ENCODE assay signal across 15 cellular contexts in the genomic region with DNA sequence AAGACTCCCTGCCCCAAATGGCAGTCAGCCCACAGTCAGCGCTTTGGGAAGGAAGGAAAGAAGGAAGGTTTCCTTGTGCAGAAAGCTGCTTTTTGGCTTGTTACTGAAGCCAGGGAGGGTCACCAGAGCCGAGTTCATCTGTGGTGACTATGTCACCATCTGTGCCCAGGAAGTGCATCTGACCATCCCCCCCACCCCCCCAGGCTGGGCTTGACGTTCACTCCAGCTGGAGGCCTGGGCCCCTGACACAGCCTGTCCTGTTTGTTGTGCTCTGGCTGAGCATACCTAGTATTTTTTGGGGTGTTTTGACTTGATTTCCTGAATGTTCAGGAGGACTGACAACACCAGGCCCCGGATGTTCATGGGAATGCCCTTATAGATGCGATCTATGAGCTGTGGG. TPM values are rescaled to one million over a fixed set of nuclear protein-coding genes. Genes with fewer than 3 reads are reported as not detected.
"Had no signal": no experiment of that assay in that cellular context is flagged by ENCODE, and none has a peak within 500 bp of the region (broad histone marks: within the 10 kb centered on the region; RNA-seq: fewer than 3 reads in every experiment).

No MANE protein-coding gene starts in this region.

RNA-seq across cellular contexts. Expression of a gene that starts 31.6 kb away (rescaled TPM):
- total RNA-seq: activated B cell treated with CpG ODN at 0.5 μM for 24 hours; activated CD4-positive, alpha-beta memory T cell treated with anti-CD3 and anti-CD28 coated beads for 36 hours; activated CD4-positive, alpha-beta memory T cell treated with anti-CD3 and anti-CD28 coated beads, Interleukin-2, amount 10 ng/mL, durations not matched to agents 7 days and 5 days; activated CD4-positive, alpha-beta T cell treated with anti-CD3 and anti-CD28 coated beads for 36 hours; activated CD4-positive, alpha-beta T cell treated with anti-CD3 and anti-CD28 coated beads, Interleukin-2, amount 10 ng/mL, durations not matched to agents 24 days and 14 days; activated CD4-positive, alpha-beta T cell treated with anti-CD3 and anti-CD28 coated beads, Interleukin-2, amount 10 ng/mL, durations not matched to agents 7 days and 5 days; activated CD8-positive, alpha-beta memory T cell treated with anti-CD3 and anti-CD28 coated beads for 36 hours; activated CD8-positive, alpha-beta memory T cell treated with anti-CD3 and anti-CD28 coated beads, Interleukin-2, amount 10 ng/mL, durations not matched to agents 7 days and 5 days; activated CD8-positive, alpha-beta T cell treated with anti-CD3 and anti-CD28 coated beads for 36 hours; activated CD8-positive, alpha-beta T cell treated with anti-CD3 and anti-CD28 coated beads, Interleukin-2, amount 10 ng/mL, durations not matched to agents 7 days and 5 days; T-cell; T-helper 1 cell treated with Interleukin-12 subunit alpha and Interleukin-12 subunit beta and Interleukin-4 antibody, amounts not matched to agents 30 ng/mL and 1 ng/mL, for 36 hours; T-helper 17 cell; T-helper 2 cell treated with Interferon-gamma antibody and Interleukin-4, amounts not matched to agents 100 ng/mL and 5 ng/mL, for 36 hours; WTC11 had no signal
